In genomic region chr17:5122586-5123342, GRCh38 we compare ENCODE assay signal across 8 cellular contexts. TPM values are rescaled to one million over a fixed set of nuclear protein-coding genes. Genes with fewer than 3 reads are reported as not detected.
DNase-seq lines count a peak whose midpoint lies in the region; TF ChIP-seq lines count a peak whose summit lies in the region.

No MANE protein-coding gene starts in this region.

- H3K27ac ChIP-seq in iPS-18a (ENCODE audit: low read length) (no peak overlapping the region), spleen (peak overlapping the region in 1 of 8 donors; percentile 51)

- H3K4me3 ChIP-seq in H7 (ENCODE audit: insufficient read depth, low read depth, low read length) (peak overlapping the region; percentile 63), iPS-18a (ENCODE audit: low read length) (peak overlapping the region; percentile 67), spleen (peak overlapping the region in 7 of 8 donors; percentile 16 to 67 (median 39))

- no peaks in the 10 kb centered on the region for H3K36me3 Mint-ChIP-seq in activated naive CD8-positive, alpha-beta T cell treated with anti-CD3 and anti-CD28 coated beads for 36 hours

- H3K27me3 ChIP-seq in H7 (ENCODE audit: control insufficient read depth, insufficient read depth, low read length), result peaks cover 15% of the 10 kb centered on the region
- H3K27me3 ChIP-seq in iPS-18a (ENCODE audit: control insufficient read depth, insufficient read depth, low read length), result peaks cover 20% of the 10 kb centered on the region
- peaks cover 0 to 51% (median 15%) of the 10 kb centered on the region in 7 donors for H3K27me3 ChIP-seq in spleen (replicated peaks in 1 of 7)

- H3K27ac Mint-ChIP-seq in activated naive CD8-positive, alpha-beta T cell treated with anti-CD3 and anti-CD28 coated beads for 36 hours, result no peak overlapping the region

- H3K4me1 Mint-ChIP-seq in activated naive CD8-positive, alpha-beta T cell treated with anti-CD3 and anti-CD28 coated beads for 36 hours, result no peaks in the 10 kb centered on the region

- H3K9me3 Mint-ChIP-seq in activated naive CD8-positive, alpha-beta T cell treated with anti-CD3 and anti-CD28 coated beads for 36 hours, result peaks cover 1% of the 10 kb centered on the region

- no peak for TF ChIP-seq POLR2A in spleen (IDR thresholded peaks at IDR 0.05)

- 6 to 11% (median 8%) methylated on average over 33 to 75 of the region's 75 CpGs for WGBS in spleen, 5 donors

- H3K9me3 ChIP-seq in iPS-18a (ENCODE audit: control insufficient read depth, low read depth, low read length) (no peaks in the 10 kb centered on the region), spleen (peaks cover 0 to 7% (median 0%) of the 10 kb centered on the region in 8 donors)

- no peak overlapping the region for H3K4me3 Mint-ChIP-seq in activated naive CD8-positive, alpha-beta T cell treated with anti-CD3 and anti-CD28 coated beads for 36 hours

- H3K4me1 ChIP-seq in iPS-18a (ENCODE audit: control insufficient read depth, low read depth, low read length) (no peaks in the 10 kb centered on the region), spleen (peaks cover 0 to 15% (median 13%) of the 10 kb centered on the region in 6 donors)

- intact Hi-C loops in spleen (cut with DNase I; ENCODE audit: low total_unique reads), result no loop called here

- peaks cover 46% of the 10 kb centered on the region for H3K27me3 Mint-ChIP-seq in activated naive CD8-positive, alpha-beta T cell treated with anti-CD3 and anti-CD28 coated beads for 36 hours

- H3K36me3 ChIP-seq in H7 (replicated peaks; ENCODE audit: control insufficient read depth, insufficient read depth, low read length), result no peaks in the 10 kb centered on the region
- H3K36me3 ChIP-seq in iPS-18a (ENCODE audit: control insufficient read depth, low read depth, low read length), result no peaks in the 10 kb centered on the region
- no peaks in the 10 kb centered on the region for H3K36me3 ChIP-seq in spleen

- H3K9ac ChIP-seq in iPS-18a (ENCODE audit: low read length), result peak overlapping the region; percentile 39

- DNase-seq in H7 (peak; percentile 86), spleen (peak; percentile 68), dedifferentiated amniotic fluid mesenchymal stem cell (ENCODE audit: extremely low spot score) (no peak), NCI-H2029 treated with DMSO at 0.1 percent for 48 hours (lab: John Stamatoyannopoulos, UW) (no peak), pons (ENCODE audit: low spot score) (no peak)
- peak; percentile 21 for DNase-seq in activated naive CD8-positive, alpha-beta T cell treated with anti-CD3 and anti-CD28 coated beads for 36 hours
- DNase-seq in stimulated activated naive CD4-positive, alpha-beta T cell treated with Interleukin-2 at 50 U/mL for 16 hours (lab: John Stamatoyannopoulos, UW), result no peak

- TF ChIP-seq CTCF in spleen (IDR thresholded peaks at IDR 0.05 in 8 of 11, conservative IDR thresholded peaks at IDR 0.05 in 3 of 11), result peak in 3 of 11 experiments; percentile 12 to 24 (median 17)

RNA-seq across cellular contexts. Expression of gene USP6, which starts 6.9 kb away (rescaled TPM):
- total RNA-seq in H7 (2014; rRNA removed; shearing (Covaris generic)), result 0.03 TPM in 1 of 2 replicates, not detected in the other
- total RNA-seq in activated naive CD8-positive, alpha-beta T cell treated with anti-CD3 and anti-CD28 coated beads for 36 hours, result under 1 TPM; 0.04 to 0.10 TPM
- total RNA-seq in spleen, result under 1 TPM in 6 of 7 donors, not detected in 1; 0.09 to 0.37 (median 0.24) TPM
- under 1 TPM; 0.03 to 0.09 (median 0.08) TPM for polyA plus RNA-seq in spleen

RNA-seq across cellular contexts. Expression of gene ZNF232, which starts 11.1 kb away (rescaled TPM):
- 20.1 and 24.8 TPM in 2 replicates for total RNA-seq in H7 (2014; rRNA removed; shearing (Covaris generic))
- total RNA-seq in activated naive CD8-positive, alpha-beta T cell treated with anti-CD3 and anti-CD28 coated beads for 36 hours, result 10 to 100 TPM; 24.0 to 27.5 TPM
- total RNA-seq in spleen, result 10 to 100 TPM in 4 of 7 donors, 1 to 10 TPM in 3; 5.6 to 11.4 (median 10.6) TPM
- 10 to 100 TPM in 1 of 3 donors, 1 to 10 TPM in 2; 8.1 to 10.3 (median 9.0) TPM for polyA plus RNA-seq in spleen

RNA-seq across cellular contexts. Expression of gene ZFP3, which starts 44.5 kb away (rescaled TPM):
- total RNA-seq in H7 (2014; rRNA removed; shearing (Covaris generic)), result 0.21 and 0.96 TPM in 2 replicates
- total RNA-seq in activated naive CD8-positive, alpha-beta T cell treated with anti-CD3 and anti-CD28 coated beads for 36 hours, result 1 to 10 TPM; 2.3 to 2.4 TPM
- total RNA-seq in spleen, result 10 to 100 TPM in 2 of 7 donors, 1 to 10 TPM in 5; 6.4 to 10.4 (median 9.0) TPM
- polyA plus RNA-seq in spleen, result 1 to 10 TPM; 2.8 to 3.6 (median 3.2) TPM

Comparison
In these comparisons a context has a peak if more than half of its experiments do, and no peak if none do; other contexts are left out.
1. DNase-seq: peak in H7 (single experiment), activated naive CD8-positive, alpha-beta T cell treated with anti-CD3 and anti-CD28 coated beads for 36 hours (single experiment) and spleen (single experiment); none in dedifferentiated amniotic fluid mesenchymal stem cell (single experiment), NCI-H2029 treated with DMSO at 0.1 percent for 48 hours (single experiment), pons (single experiment) and stimulated activated naive CD4-positive, alpha-beta T cell treated with Interleukin-2 at 50 U/mL for 16 hours (single experiment).
2. Peak in every context shown above with its lines, with median percentiles within 50 percentile points of each other: H3K4me3 ChIP-seq.